8 cellular contexts compared by ENCODE assay signal in the genomic region with DNA sequence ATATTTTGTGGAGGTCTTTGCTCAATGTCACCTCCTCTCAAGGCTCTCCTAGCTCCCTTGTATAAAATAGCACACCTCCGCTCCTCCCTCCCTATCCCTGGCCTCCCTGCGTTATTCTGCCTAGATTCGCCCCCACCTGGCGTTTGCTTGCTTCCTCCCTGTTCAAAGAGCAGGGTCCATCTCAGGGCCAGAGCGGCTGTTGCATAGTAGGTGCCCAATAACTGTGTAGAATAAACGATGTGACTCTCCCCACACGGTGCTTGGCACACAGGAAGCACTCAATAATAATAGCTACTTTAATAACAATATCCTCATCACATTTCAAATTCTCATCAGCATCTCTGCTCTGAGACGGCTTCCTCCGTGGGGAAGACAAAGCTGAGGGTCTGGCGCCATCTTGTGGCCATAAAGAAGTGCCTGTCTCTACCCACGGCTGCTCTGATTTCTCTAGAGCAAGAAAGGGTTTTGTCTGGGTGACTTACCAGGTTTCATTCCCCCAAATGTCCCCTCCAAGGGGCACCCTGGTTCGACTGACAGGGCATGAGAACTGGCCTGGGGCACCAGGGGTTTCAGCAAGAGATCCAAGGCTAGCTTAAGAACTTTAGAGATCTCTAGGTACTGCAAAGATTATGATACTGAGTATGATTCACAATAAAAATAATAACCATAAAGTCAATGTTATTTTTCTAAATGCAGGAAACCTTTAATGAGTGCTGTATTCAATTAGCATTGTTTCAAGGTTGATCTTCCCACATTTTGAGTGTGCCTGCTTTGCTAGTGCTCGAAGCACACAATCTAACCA. TPM values are rescaled to one million over a fixed set of nuclear protein-coding genes. Genes with fewer than 3 reads are reported as not detected.
A peak's percentile ranks its signal among the peaks of the same experiment; 100 is the strongest.
DNase-seq lines count a peak whose midpoint lies in the region; ATAC-seq, FAIRE-seq and TF ChIP-seq lines count a peak whose summit lies in the region.

No MANE protein-coding gene starts in this region.

- H3K9ac ChIP-seq in NT2/D1 (ENCODE audit: insufficient read length, low read depth) (no peak overlapping the region), endothelial cell of umbilical vein (replicated peaks; ENCODE audit: extremely low read depth, insufficient read depth, low read length) (no peak overlapping the region)

- no peaks in the 10 kb centered on the region for H3K36me3 ChIP-seq in CD8-positive, alpha-beta T cell (ENCODE audit: insufficient read depth, low read length)
- H3K36me3 ChIP-seq in NT2/D1 (ENCODE audit: insufficient read depth, insufficient read length, low read length) (peaks cover 61% of the 10 kb centered on the region), endothelial cell of umbilical vein (ENCODE audit: control insufficient read depth in 2 of 2, extremely low read depth in 1 of 2, insufficient read depth in 2 of 2, low read length in 2 of 2) (peaks cover 0 to 8% of the 10 kb centered on the region in 2 experiments)

- H2AFZ ChIP-seq in endothelial cell of umbilical vein (ENCODE audit: low read depth, low read length) = no peak overlapping the region

- BruUV-seq in endothelial cell of umbilical vein (replicated peaks; lab: Mats Ljungman, UMichigan) = no TSS peak

- peaks cover 47% of the 10 kb centered on the region for H3K27me3 Mint-ChIP-seq in CD8-positive, alpha-beta T cell (ENCODE audit: low read depth)
- H3K27me3 Mint-ChIP-seq in activated CD8-positive, alpha-beta memory T cell treated with anti-CD3 and anti-CD28 coated beads, Interleukin-2, amount 10 ng/mL, durations not matched to agents 7 days and 5 days = peaks cover 49% of the 10 kb centered on the region

- H3K4me3 ChIP-seq in CD8-positive, alpha-beta T cell (ENCODE audit: low read depth, low read length) = no peak overlapping the region
- H3K4me3 ChIP-seq in NT2/D1 (ENCODE audit: insufficient read length, low read depth) (no peak overlapping the region), endothelial cell of umbilical vein (replicated peaks in 1 of 3; ENCODE audit: insufficient read depth in 1 of 3, low read depth in 1 of 3, low read length in 3 of 3) (no peak overlapping the region)

- no peak overlapping the region for H3K4me2 ChIP-seq in endothelial cell of umbilical vein (ENCODE audit: insufficient read depth, low read length)

- no peak overlapping the region for H3K4me3 Mint-ChIP-seq in CD8-positive, alpha-beta T cell
- H3K4me3 Mint-ChIP-seq in activated CD8-positive, alpha-beta memory T cell treated with anti-CD3 and anti-CD28 coated beads, Interleukin-2, amount 10 ng/mL, durations not matched to agents 7 days and 5 days = no peak overlapping the region

- intact Hi-C loops in CD8-positive, alpha-beta T cell (cut with DNase I, micrococcal nuclease) = loop anchor here (1.0 to 10.0 kb wide), 6 partner anchors 23 to 459 kb away; no protein-coding TSS in a partner anchor
- intact Hi-C loops in endothelial cell of umbilical vein (cut with micrococcal nuclease) = loop anchor here (1.0 to 2.0 kb wide), 4 partner anchors 23 to 393 kb away; no protein-coding TSS in a partner anchor

- no peak overlapping the region for H3K27ac ChIP-seq in CD8-positive, alpha-beta T cell (ENCODE audit: low read depth, low read length)
- no peak overlapping the region for H3K27ac ChIP-seq in endothelial cell of umbilical vein (ENCODE audit: insufficient read depth, low read depth, low read length)

- H3K79me2 ChIP-seq in endothelial cell of umbilical vein (ENCODE audit: control insufficient read depth, insufficient read depth, low read length) = peaks cover 3% of the 10 kb centered on the region

- no peaks in the 10 kb centered on the region for H3K9me3 ChIP-seq in CD8-positive, alpha-beta T cell (ENCODE audit: low read length)
- H3K9me3 ChIP-seq in NT2/D1 (ENCODE audit: insufficient read depth, low read length) = no peaks in the 10 kb centered on the region
- H3K9me3 ChIP-seq in endothelial cell of umbilical vein (replicated peaks; ENCODE audit: control insufficient read depth, insufficient read depth, low read length) = no peaks in the 10 kb centered on the region

- DNase-seq in CD8-positive, alpha-beta T cell = peak; percentile 42 to 83 (median 69)
- DNase-seq in HS-27A (ENCODE audit: low read depth) (peak; percentile 59), NT2/D1 (ENCODE audit: low read depth, low spot score) (peak; percentile 83), endothelial cell of umbilical vein (ENCODE audit: low read depth, low spot score) (peak; percentile 75), mucosa of gallbladder (ENCODE audit: low spot score) (peak; percentile 85)
- peak; percentile 86 for DNase-seq in activated CD8-positive, alpha-beta memory T cell treated with anti-CD3 and anti-CD28 coated beads, Interleukin-2, amount 10 ng/mL, durations not matched to agents 7 days and 5 days
- DNase-seq in stimulated activated CD8-positive, alpha-beta memory T cell treated with anti-CD3 and anti-CD28 coated beads, Interleukin-4, amount 100 ng/mL, for 48 hours = peak; percentile 83

- dilution Hi-C loops in endothelial cell of umbilical vein (cut with MboI; ENCODE audit: extremely low pct_ligation_motif_present, low sequenced_read_pairs) = no loop called here

- CTCF ChIA-PET in CD8-positive, alpha-beta T cell (lab: Charles Lee) = interaction anchor here (0.7 to 8.2 kb wide), 31 partner anchors 7 to 461 kb away, joined by 3 to 184 read pairs (median 4); a partner anchor contains a TSS
- CTCF ChIA-PET in activated CD8-positive, alpha-beta memory T cell treated with anti-CD3 and anti-CD28 coated beads, Interleukin-2, amount 10 ng/mL, durations not matched to agents 7 days and 5 days (lab: Charles Lee) = interaction anchor here (0.7 to 12.0 kb wide), 28 partner anchors 9 to 459 kb away, joined by 3 to 233 read pairs (median 5); a partner anchor contains a TSS
- CTCF ChIA-PET in endothelial cell of umbilical vein (lab: Charles Lee) = interaction anchor here (0.6 to 9.0 kb wide), 34 partner anchors 9 to 459 kb away, joined by 3 to 368 read pairs (median 4); a partner anchor contains a TSS

- no peaks in the 10 kb centered on the region for H3K9me1 ChIP-seq in endothelial cell of umbilical vein (replicated peaks; ENCODE audit: control insufficient read depth, extremely low read depth, insufficient read depth, low read length)

- POLR2A ChIA-PET in CD8-positive, alpha-beta T cell (lab: Charles Lee) = interaction anchor here (1.0 kb wide), 1 partner anchor 23 kb away, joined by 4 read pairs; no protein-coding TSS in a partner anchor
- POLR2A ChIA-PET in endothelial cell of umbilical vein (lab: Charles Lee) = no interaction called here

- no peaks in the 10 kb centered on the region for H3K9me3 Mint-ChIP-seq in CD8-positive, alpha-beta T cell
- no peaks in the 10 kb centered on the region for H3K9me3 Mint-ChIP-seq in activated CD8-positive, alpha-beta memory T cell treated with anti-CD3 and anti-CD28 coated beads, Interleukin-2, amount 10 ng/mL, durations not matched to agents 7 days and 5 days (ENCODE audit: low read depth)

- peak; percentile 94 for TF ChIP-seq CTCF in CD8-positive, alpha-beta T cell (IDR thresholded peaks at IDR 0.05)
- TF ChIP-seq CTCF in endothelial cell of umbilical vein (IDR thresholded peaks at IDR 0.05; ENCODE audit: extremely low read depth in 1 of 2, insufficient read depth in 1 of 2, low read depth in 1 of 2, low read length in 2 of 2) = peak; percentile 87 to 93

- peaks cover 16% of the 10 kb centered on the region for H3K4me1 ChIP-seq in CD8-positive, alpha-beta T cell (ENCODE audit: insufficient read depth, low read length)
- H3K4me1 ChIP-seq in NT2/D1 (ENCODE audit: insufficient read depth, insufficient read length) (peaks cover 20% of the 10 kb centered on the region), endothelial cell of umbilical vein (ENCODE audit: control insufficient read depth, extremely low read depth, insufficient read depth, low read length) (peaks cover 21% of the 10 kb centered on the region)

- H3K36me3 Mint-ChIP-seq in CD8-positive, alpha-beta T cell = no peaks in the 10 kb centered on the region
- no peaks in the 10 kb centered on the region for H3K36me3 Mint-ChIP-seq in activated CD8-positive, alpha-beta memory T cell treated with anti-CD3 and anti-CD28 coated beads, Interleukin-2, amount 10 ng/mL, durations not matched to agents 7 days and 5 days

- no peaks in the 10 kb centered on the region for H4K20me1 ChIP-seq in endothelial cell of umbilical vein (replicated peaks; ENCODE audit: control insufficient read depth, extremely low read depth, insufficient read depth, low read length)

- FAIRE-seq in endothelial cell of umbilical vein (lab: Jason Lieb, UNC) = peak; percentile 87

- peak; percentile 27 for ATAC-seq in CD8-positive, alpha-beta T cell
- ATAC-seq in activated CD8-positive, alpha-beta memory T cell treated with anti-CD3 and anti-CD28 coated beads, Interleukin-2, amount 10 ng/mL, durations not matched to agents 7 days and 5 days = peak; percentile 62
- no peak for ATAC-seq in GM18517 (IDR thresholded peaks at IDR 0.05; ENCODE audit: unreplicated experiment)

- H3K4me1 Mint-ChIP-seq in CD8-positive, alpha-beta T cell (ENCODE audit: low read depth) = peaks cover 21% of the 10 kb centered on the region
- H3K4me1 Mint-ChIP-seq in activated CD8-positive, alpha-beta memory T cell treated with anti-CD3 and anti-CD28 coated beads, Interleukin-2, amount 10 ng/mL, durations not matched to agents 7 days and 5 days = peaks cover 34% of the 10 kb centered on the region

- no peak for TF ChIP-seq POLR2A in endothelial cell of umbilical vein (IDR thresholded peaks at IDR 0.05; ENCODE audit: low read depth, low read length)

- H3K27me3 ChIP-seq in CD8-positive, alpha-beta T cell (ENCODE audit: insufficient read depth, low read length) = peaks cover 5% of the 10 kb centered on the region
- no peaks in the 10 kb centered on the region for H3K27me3 ChIP-seq in NT2/D1 (ENCODE audit: insufficient read depth, insufficient read length)
- no peaks in the 10 kb centered on the region for H3K27me3 ChIP-seq in endothelial cell of umbilical vein (ENCODE audit: control insufficient read depth in 2 of 2, insufficient read depth in 2 of 2, low read length in 2 of 2)

- H3K27ac Mint-ChIP-seq in CD8-positive, alpha-beta T cell = no peak overlapping the region
- H3K27ac Mint-ChIP-seq in activated CD8-positive, alpha-beta memory T cell treated with anti-CD3 and anti-CD28 coated beads, Interleukin-2, amount 10 ng/mL, durations not matched to agents 7 days and 5 days = no peak overlapping the region

RNA-seq across cellular contexts. Expression of a gene that starts 16.1 kb away (rescaled TPM):
- not detected for total RNA-seq in CD8-positive, alpha-beta T cell
- 1 to 10 TPM in 1 of 2 experiments, not detected in 1; 3.7 TPM for total RNA-seq in activated CD8-positive, alpha-beta memory T cell treated with anti-CD3 and anti-CD28 coated beads, Interleukin-2, amount 10 ng/mL, durations not matched to agents 7 days and 5 days
- 85.6 and 85.7 TPM in 2 replicates for total RNA-seq in endothelial cell of umbilical vein
- 73.6 and 85.4 TPM in 2 replicates for polyA plus RNA-seq in endothelial cell of umbilical vein
- 59.3 and 62.7 TPM in 2 replicates for polyA plus RNA-seq in endothelial cell of umbilical vein (2011; cell fraction: cytosol; rRNA removed)
- polyA plus RNA-seq in endothelial cell of umbilical vein (2011; cell fraction: nucleus; rRNA removed) = 57.8 and 59.7 TPM in 2 replicates
- polyA plus RNA-seq in endothelial cell of umbilical vein (2012) = 122 and 135 TPM in 2 replicates
- polyA minus RNA-seq in endothelial cell of umbilical vein = 84.0 and 87.7 TPM in 2 replicates
- 47.2 TPM for polyA minus RNA-seq in endothelial cell of umbilical vein (2011; cell fraction: cytosol; rRNA and poly(A)+ RNA removed)
- polyA minus RNA-seq in endothelial cell of umbilical vein (2011; cell fraction: nucleus; rRNA and poly(A)+ RNA removed) = 19.2 and 25.1 TPM in 2 replicates
- total RNA-seq in mucosa of gallbladder = 51.9 TPM

RNA-seq across cellular contexts. Expression of a gene that starts 52.9 kb away (rescaled TPM):
- total RNA-seq in CD8-positive, alpha-beta T cell = not detected
- total RNA-seq in activated CD8-positive, alpha-beta memory T cell treated with anti-CD3 and anti-CD28 coated beads, Interleukin-2, amount 10 ng/mL, durations not matched to agents 7 days and 5 days = not detected
- 0.58 TPM in 1 of 2 replicates, not detected in the other for total RNA-seq in endothelial cell of umbilical vein
- polyA plus RNA-seq in endothelial cell of umbilical vein = 0.18 and 0.29 TPM in 2 replicates
- polyA plus RNA-seq in endothelial cell of umbilical vein (2011; cell fraction: cytosol; rRNA removed) = 0.15 and 0.17 TPM in 2 replicates
- polyA plus RNA-seq in endothelial cell of umbilical vein (2011; cell fraction: nucleus; rRNA removed) = 0.40 and 0.43 TPM in 2 replicates
- polyA plus RNA-seq in endothelial cell of umbilical vein (2012) = 0.11 and 0.95 TPM in 2 replicates
- 0.42 and 0.53 TPM in 2 replicates for polyA minus RNA-seq in endothelial cell of umbilical vein
- polyA minus RNA-seq in endothelial cell of umbilical vein (2011; cell fraction: cytosol; rRNA and poly(A)+ RNA removed) = not detected
- not detected in 2 replicates for polyA minus RNA-seq in endothelial cell of umbilical vein (2011; cell fraction: nucleus; rRNA and poly(A)+ RNA removed)
- total RNA-seq in mucosa of gallbladder = 13.8 TPM

Comparison
In these comparisons a context has a peak if more than half of its experiments do, and no peak if none do; other contexts are left out.
1. RNA of a gene that starts 16.1 kb away (total RNA-seq): 85.6 to 85.7 TPM in endothelial cell of umbilical vein and 51.9 TPM in mucosa of gallbladder (single experiment); 3.7 TPM in activated CD8-positive, alpha-beta memory T cell treated with anti-CD3 and anti-CD28 coated beads, Interleukin-2, amount 10 ng/mL, durations not matched to agents 7 days and 5 days and not detected in CD8-positive, alpha-beta T cell; every median in the first group is over 10 times any median in the second.
2. Peak in every context shown above with its lines, with median percentiles within 50 percentile points of each other: DNase-seq.